Comparison of ENCODE assay signal across 11 cellular contexts in the genomic region with DNA sequence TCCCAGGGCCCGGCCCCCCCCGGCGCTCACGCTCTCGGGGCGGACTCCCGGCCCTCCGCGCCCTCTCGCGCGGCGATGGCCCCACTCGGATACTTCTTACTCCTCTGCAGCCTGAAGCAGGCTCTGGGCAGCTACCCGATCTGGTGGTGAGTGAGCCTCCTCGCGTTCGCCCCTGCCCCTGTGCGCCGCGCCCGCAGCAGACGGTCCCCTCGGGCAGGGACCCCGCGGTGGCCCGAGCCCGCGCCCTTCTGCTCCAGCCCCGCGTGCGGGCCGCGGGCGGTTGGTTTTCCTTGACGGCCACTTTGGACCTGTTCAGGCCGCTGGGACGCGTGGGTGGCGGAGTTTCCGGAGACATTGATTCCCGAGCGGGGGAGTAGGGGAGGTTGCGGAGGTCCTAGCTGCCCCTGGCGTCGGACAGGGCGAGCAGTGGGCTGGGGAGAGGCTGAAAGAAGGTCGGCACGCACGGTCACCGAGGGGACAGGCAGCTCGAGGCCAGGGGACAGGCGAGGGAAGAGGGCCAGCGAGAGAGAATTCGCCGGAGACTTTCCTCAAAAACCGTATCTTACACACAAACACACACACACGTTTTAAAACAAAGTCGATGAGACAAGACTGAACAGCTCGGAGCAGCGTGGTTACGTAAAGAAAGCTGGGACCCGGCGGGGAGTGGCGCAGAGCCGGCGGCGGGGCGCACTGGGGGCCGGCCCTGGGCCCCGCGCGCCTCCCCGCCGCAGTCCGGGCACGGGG. TPM values are rescaled to one million over a fixed set of nuclear protein-coding genes. Genes with fewer than 3 reads are reported as not detected.
DNase-seq lines count a peak whose midpoint lies in the region; ATAC-seq and TF ChIP-seq lines count a peak whose summit lies in the region.
"Had no signal": no experiment of that assay in that cellular context is flagged by ENCODE, and none has a peak within 500 bp of the region (broad histone marks: within the 10 kb centered on the region; RNA-seq: fewer than 3 reads in every experiment).

No MANE protein-coding gene starts in this region.

- H3K27ac ChIP-seq in hepatocyte (no peak overlapping the region), psoas muscle (no peak overlapping the region)

- intact Hi-C loops in psoas muscle (cut with DNase I): no loop called here

- H3K4me1 ChIP-seq in hepatocyte (ENCODE audit: insufficient read depth) (peaks cover 7% of the 10 kb centered on the region), psoas muscle (no peaks in the 10 kb centered on the region)

- peaks cover 6 to 25% (median 13%) of the 10 kb centered on the region in 3 donors for H3K4me1 Mint-ChIP-seq in T-cell

- H2AFZ ChIP-seq in hepatocyte: peak overlapping the region; percentile 52

- H3K9me3 ChIP-seq in hepatocyte (ENCODE audit: low read depth) (no peaks in the 10 kb centered on the region), psoas muscle (no peaks in the 10 kb centered on the region)

- no peaks in the 10 kb centered on the region for H3K36me3 ChIP-seq in hepatocyte (replicated peaks; ENCODE audit: insufficient read depth, low read depth)
- H3K36me3 ChIP-seq in psoas muscle (ENCODE audit: insufficient read depth in 1 of 2, low read depth in 1 of 2): no peaks in the 10 kb centered on the region

- peaks cover 39 to 79% of the 10 kb centered on the region in 2 donors for H3K27me3 Mint-ChIP-seq in T-cell

- H3K27me3 ChIP-seq in hepatocyte: peaks cover 90% of the 10 kb centered on the region
- peaks cover 0 to 62% (median 45%) of the 10 kb centered on the region in 3 donors for H3K27me3 ChIP-seq in psoas muscle (ENCODE audit: insufficient read depth in 3 of 3, low read length in 2 of 3)

- H4K20me1 ChIP-seq in hepatocyte (ENCODE audit: insufficient read depth, poor library complexity, severe bottlenecking): no peaks in the 10 kb centered on the region

- H3K4me2 ChIP-seq in hepatocyte: peak overlapping the region; percentile 86

- POLR2A ChIA-PET in T-cell (lab: Charles Lee): no interaction called here

- peak overlapping the region in 2 of 3 donors; percentile 21 to 40 for H3K4me3 Mint-ChIP-seq in T-cell

- no peaks in the 10 kb centered on the region for H3K36me3 Mint-ChIP-seq in T-cell

- no peaks in the 10 kb centered on the region for H3K9me3 Mint-ChIP-seq in T-cell

- DNase-seq in DMS53 (lab: John Stamatoyannopoulos, UW) (peak; percentile 26), DMS53 treated with DMSO at 0.1 percent for 48 hours (lab: John Stamatoyannopoulos, UW; ENCODE audit: unreplicated experiment) (no peak), T-cell (peak in 2 of 34 experiments; percentile 0 to 7), hepatocyte (ENCODE audit: low spot score) (no peak), psoas muscle (peak in 1 of 2 donors; percentile 26), DMS114 treated with DMSO at 0.1 percent for 48 hours (lab: John Stamatoyannopoulos, UW; ENCODE audit: unreplicated experiment) (no peak)
- DNase-seq: hypothalamus, NCI-H1092 had no signal

- TF ChIP-seq CTCF in hepatocyte (IDR thresholded peaks at IDR 0.05; ENCODE audit: poor library complexity) (no peak), psoas muscle (IDR thresholded peaks at IDR 0.05) (no peak)

- WGBS in hepatocyte (ENCODE audit: low lambda C conversion rate, missing lambda C conversion rate): 3% methylated on average over 63 of the region's 77 CpGs
- 1 to 2% (median 1%) methylated on average over 48 to 77 of the region's 77 CpGs for WGBS in psoas muscle, 3 donors

- no peaks in the 10 kb centered on the region for H3K9me2 ChIP-seq in hepatocyte (replicated peaks; ENCODE audit: insufficient read depth)

- CTCF ChIA-PET in T-cell (lab: Charles Lee): no interaction called here

- no peak overlapping the region for H3K27ac Mint-ChIP-seq in T-cell

- H3K79me2 ChIP-seq in hepatocyte: no peaks in the 10 kb centered on the region

- ATAC-seq in T-cell (replicated peaks in 1 of 4): no peak
- peak in 1 of 4 donors; percentile 15 for ATAC-seq in psoas muscle
- ATAC-seq in GM21515 (IDR thresholded peaks at IDR 0.05; ENCODE audit: unreplicated experiment): no peak
- ATAC-seq in GM19395 (IDR thresholded peaks at IDR 0.05; ENCODE audit: unreplicated experiment): no peak

- H3K4me3 ChIP-seq in hepatocyte (no peak overlapping the region), psoas muscle (peak overlapping the region; percentile 41)

RNA-seq across cellular contexts. Expression of a gene that starts 0.4 kb away (rescaled TPM):
- total RNA-seq in T-cell (under 1 TPM in 2 of 5 donors, not detected in 3; 0.10 to 0.28 TPM), hepatocyte (0.03 and 0.20 TPM in 2 replicates), psoas muscle (not detected)
- polyA plus RNA-seq in hepatocyte (not detected in 2 replicates), psoas muscle (not detected)
- total RNA-seq: A172 had no signal

RNA-seq across cellular contexts. Expression of a gene that starts 59.5 kb away (rescaled TPM):
- total RNA-seq in T-cell (under 1 TPM in 4 of 5 donors, not detected in 1; 0.12 to 0.72 (median 0.48) TPM), hepatocyte (1.2 and 2.8 TPM in 2 replicates), psoas muscle (10 to 100 TPM in 3 of 4 donors, 1 to 10 TPM in 1; 7.6 to 49.7 (median 23.1) TPM)
- polyA plus RNA-seq in hepatocyte (0.40 and 1.5 TPM in 2 replicates), psoas muscle (10 to 100 TPM in 2 of 3 donors, 1 to 10 TPM in 1; 7.9 to 25.8 (median 18.1) TPM)
